Comparison of ENCODE assay signal across 1 cellular context in genomic region chr18:44839239-44839666, GRCh38.
TF ChIP-seq lines count a peak whose summit lies in the region.

No MANE protein-coding gene starts in this region.

TF ChIP-seq in GM12878, 131 proteins besides CTCF, POLR2A, EP300 and RAD21 (continued from another document):
- no peak for TF ChIP-seq PBX3 (IDR thresholded peaks at IDR 0.05; ENCODE audit: insufficient replicate concordance, low read depth, low read length)
- no peak for TF ChIP-seq TCF7 (IDR thresholded peaks at IDR 0.05; ENCODE audit: borderline replicate concordance)
- TF ChIP-seq CEBPZ (IDR thresholded peaks at IDR 0.05; ENCODE audit: low read depth, low read length), result no peak
- TF ChIP-seq POLR2AphosphoS5 (IDR thresholded peaks at IDR 0.05; ENCODE audit: low read length), result no peak; the same call in 1 of the 2 replicates
- no peak for TF ChIP-seq ZNF687 (IDR thresholded peaks at IDR 0.05)
- TF ChIP-seq TAF1 (IDR thresholded peaks at IDR 0.05; ENCODE audit: borderline replicate concordance, low read depth, low read length), result no peak; the same call in 1 of the 2 replicates
- 0 out of 2 replicates have a peak, but pooled peaks have one; percentile 28 for TF ChIP-seq IRF4 (IDR thresholded peaks at IDR 0.05; ENCODE audit: low read depth, low read length)
- TF ChIP-seq ZSCAN29 (IDR thresholded peaks at IDR 0.05), result no peak
- TF ChIP-seq CREM (IDR thresholded peaks at IDR 0.05; ENCODE audit: low read depth), result peak; percentile 62
- no peak for TF ChIP-seq MYC (IDR thresholded peaks at IDR 0.05; ENCODE audit: insufficient read depth, insufficient read length, insufficient replicate concordance, low read length, severe bottlenecking)
- TF ChIP-seq ZNF274 (IDR thresholded peaks at IDR 0.05; ENCODE audit: insufficient read depth, insufficient read length), result no peak
- TF ChIP-seq SREBF2 (IDR thresholded peaks at IDR 0.05; ENCODE audit: low read length), result no peak
- no peak for TF ChIP-seq FOS (IDR thresholded peaks at IDR 0.05; ENCODE audit: borderline replicate concordance, extremely low read depth, insufficient read length)
- no peak for TF ChIP-seq BRCA1 (IDR thresholded peaks at IDR 0.05; ENCODE audit: low read depth, low read length)
- no peak for TF ChIP-seq MLLT1 (IDR thresholded peaks at IDR 0.05)
- TF ChIP-seq BACH1 (IDR thresholded peaks at IDR 0.05; ENCODE audit: borderline replicate concordance), result peak; percentile 95; the same call in 1 of the 2 replicates
- no peak for TF ChIP-seq SRF (IDR thresholded peaks at IDR 0.05; ENCODE audit: low read depth in 2 of 2, low read length in 2 of 2)
- TF ChIP-seq BHLHE40 (IDR thresholded peaks at IDR 0.05; ENCODE audit: borderline replicate concordance in 1 of 2, low read depth in 2 of 2, low read length in 1 of 2), result peak in 1 of 2 experiments; percentile 47; a peak in 2 of 4 replicates
- TF ChIP-seq POU2F2 (IDR thresholded peaks at IDR 0.05; ENCODE audit: borderline replicate concordance, low read depth, low read length), result 0 out of 3 replicates have a peak, but pooled peaks have one; percentile 11
- peak; percentile 9; the same call in 1 of the 2 replicates for TF ChIP-seq SMC3 (IDR thresholded peaks at IDR 0.05; ENCODE audit: borderline replicate concordance, low read length)
- TF ChIP-seq PKNOX1 (IDR thresholded peaks at IDR 0.05), result no peak
- peak; percentile 62; the same call in 1 of the 2 replicates for TF ChIP-seq ATF7 (IDR thresholded peaks at IDR 0.05; ENCODE audit: low read depth)
- TF ChIP-seq HDAC2 (IDR thresholded peaks at IDR 0.05), result no peak
- TF ChIP-seq USF1 (IDR thresholded peaks at IDR 0.05; ENCODE audit: borderline replicate concordance, extremely low read length, insufficient read depth, low read depth, low read length), result no peak
- no peak for TF ChIP-seq BMI1 (IDR thresholded peaks at IDR 0.05; ENCODE audit: borderline replicate concordance)
- no peak for TF ChIP-seq HCFC1 (IDR thresholded peaks at IDR 0.05; ENCODE audit: low read length)
- 0 out of 2 replicates have a peak, but pooled peaks have one; percentile 42 for TF ChIP-seq GATAD2B (conservative IDR thresholded peaks at IDR 0.05; ENCODE audit: low read depth)
- TF ChIP-seq RFX5 (IDR thresholded peaks at IDR 0.05; ENCODE audit: low read depth, low read length), result 0 out of 2 replicates have a peak, but pooled peaks have one; percentile 28
- TF ChIP-seq ZNF622 (IDR thresholded peaks at IDR 0.05), result no peak
- no peak for TF ChIP-seq MEF2B (IDR thresholded peaks at IDR 0.05; ENCODE audit: partially characterized antibody, poor library complexity, severe bottlenecking)
- no peak for TF ChIP-seq ZBTB4 (CRISPR knock-in tag; IDR thresholded peaks at IDR 0.05)
- no peak for TF ChIP-seq STAT3 (IDR thresholded peaks at IDR 0.05; ENCODE audit: low read depth, low read length)
- no peak for TF ChIP-seq CBFB (IDR thresholded peaks at IDR 0.05; ENCODE audit: low read depth)
